In the genomic region with DNA sequence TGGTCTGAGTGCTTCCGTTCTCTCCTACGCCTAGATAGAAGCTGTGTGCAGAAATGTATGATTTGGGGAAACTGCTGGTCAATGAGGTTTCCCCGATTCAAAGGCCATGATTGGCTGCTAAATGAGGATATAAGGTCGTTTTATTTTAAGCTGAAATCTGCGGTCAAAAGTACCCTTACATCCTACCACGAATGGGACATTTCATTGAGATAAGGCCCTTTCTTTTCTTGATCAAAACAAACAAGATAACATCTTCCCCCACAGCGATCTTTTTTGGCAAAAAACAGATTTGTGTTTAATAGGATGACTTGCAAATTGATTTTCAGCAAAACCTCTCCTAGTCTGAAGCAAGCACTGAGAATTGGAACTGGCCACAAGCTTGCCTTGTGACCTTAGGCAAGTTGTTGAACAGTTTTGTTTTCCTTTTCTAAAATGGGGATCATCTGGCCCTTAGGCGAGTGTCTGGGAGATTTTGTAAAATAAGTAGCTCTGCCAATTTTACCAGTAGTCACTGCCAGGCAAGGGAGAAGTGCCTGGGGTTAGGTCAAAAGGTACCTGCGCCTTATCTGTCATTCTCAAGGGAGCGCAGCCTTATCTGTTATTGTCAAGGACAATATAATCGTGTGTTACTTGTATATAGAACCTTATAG, we compare ENCODE assay signal across 8 cellular contexts. TPM values are rescaled to one million over a fixed set of nuclear protein-coding genes. Genes with fewer than 3 reads are reported as not detected.
A peak's percentile ranks its signal among the peaks of the same experiment; 100 is the strongest.
DNase-seq lines count a peak whose midpoint lies in the region; ATAC-seq, FAIRE-seq and TF ChIP-seq lines count a peak whose summit lies in the region.

No MANE protein-coding gene starts in this region.

- peak overlapping the region; percentile 57 for H3K4me2 ChIP-seq in H9 (ENCODE audit: insufficient read depth, insufficient read length, low read length)
- peak overlapping the region; percentile 80 to 91 for H3K4me2 ChIP-seq in H1 (ENCODE audit: insufficient read depth in 1 of 2, low read depth in 2 of 2, low read length in 2 of 2)

- H3K79me2 ChIP-seq in H9 (ENCODE audit: insufficient read depth, low read length) (no peaks in the 10 kb centered on the region), H1 (ENCODE audit: control insufficient read depth in 1 of 2, insufficient read depth in 2 of 2, low read length in 2 of 2) (peaks cover 0 to 3% of the 10 kb centered on the region in 2 experiments; a peak in 1 of 4 replicates)

- H2BK20ac ChIP-seq in H9 (ENCODE audit: low read depth, low read length, poor library complexity, severe bottlenecking) (no peak overlapping the region), H1 (ENCODE audit: low read length) (no peak overlapping the region)

- no peak overlapping the region for H3K18ac ChIP-seq in H9 (ENCODE audit: insufficient read length, low read depth, low read length)
- H3K18ac ChIP-seq in H1 (ENCODE audit: extremely low read depth, low read length), result no peak overlapping the region

- H2BK15ac ChIP-seq in H9 (ENCODE audit: low read depth, low read length), result no peak overlapping the region
- 0 out of 2 replicates have a peak overlapping the region, but pooled peaks have one; percentile 63 for H2BK15ac ChIP-seq in H1 (ENCODE audit: low read length)

- no peak for TF ChIP-seq CTCF in H9 (conservative IDR thresholded peaks at IDR 0.05)
- TF ChIP-seq CTCF in Peyer's patch (IDR thresholded peaks at IDR 0.05), result no peak
- TF ChIP-seq CTCF in H1 (IDR thresholded peaks at IDR 0.05; ENCODE audit: control extremely low read depth in 1 of 3, insufficient read depth in 1 of 3, low read depth in 1 of 3, low read length in 3 of 3), result no peak

- H3K56ac ChIP-seq in H9 (ENCODE audit: insufficient read length, low read depth, low read length) (no peak overlapping the region), H1 (replicated peaks; ENCODE audit: insufficient read length, low read depth, low read length) (no peak overlapping the region)

- no peak overlapping the region for H2BK120ac ChIP-seq in H9 (ENCODE audit: low read depth, low read length, poor library complexity, severe bottlenecking)
- H2BK120ac ChIP-seq in H1 (replicated peaks; ENCODE audit: low read depth, low read length), result no peak overlapping the region

- H3K36me3 Mint-ChIP-seq in H9 (ENCODE audit: insufficient read depth in 1 of 3, low read depth in 3 of 3), result peaks cover 0 to 4% (median 0%) of the 10 kb centered on the region in 3 experiments; a peak in 2 of 7 replicates

- H2BK12ac ChIP-seq in H9 (ENCODE audit: insufficient read length, low read depth, low read length) (no peak overlapping the region), H1 (ENCODE audit: low read depth, low read length) (no peak overlapping the region)

- H3K23ac ChIP-seq in H9 (ENCODE audit: insufficient read length, low read depth, low read length), result no peak overlapping the region
- no peak overlapping the region for H3K23ac ChIP-seq in H1 (ENCODE audit: insufficient read length)

- no peak for TF ChIP-seq EP300 in H1 (IDR thresholded peaks at IDR 0.05; ENCODE audit: borderline replicate concordance in 1 of 2, low read depth in 2 of 2, low read length in 2 of 2)

- H2BK5ac ChIP-seq in H9 (ENCODE audit: insufficient read length, low read length) (no peak overlapping the region), H1 (ENCODE audit: low read depth, low read length) (no peak overlapping the region)

- peaks cover 15% of the 10 kb centered on the region for H3K23me2 ChIP-seq in H9 (ENCODE audit: insufficient read length, low read depth, low read length, poor library complexity, severe bottlenecking)
- peaks cover 2% of the 10 kb centered on the region; the same call in 1 of the 2 replicates for H3K23me2 ChIP-seq in H1 (ENCODE audit: low read depth, low read length)

- no peak overlapping the region for H3K27ac ChIP-seq in H9 (ENCODE audit: insufficient read length, low read depth, low read length)
- peak overlapping the region; percentile 20 to 78 (median 53) for H3K27ac ChIP-seq in Peyer's patch
- H3K27ac ChIP-seq in H1 (ENCODE audit: low read depth, low read length), result no peak overlapping the region
- H3K27ac ChIP-seq in mucosa of rectum (ENCODE audit: low read depth in 2 of 2, low read length in 2 of 2), result peak overlapping the region; percentile 23 to 40

- H3K36me3 ChIP-seq in Peyer's patch (peaks cover 0 to 10% (median 0%) of the 10 kb centered on the region in 3 donors), H1 (ENCODE audit: control insufficient read depth in 2 of 4, insufficient read depth in 4 of 4, low read length in 3 of 4) (peaks cover 0 to 2% (median 0%) of the 10 kb centered on the region in 4 experiments; a peak in 4 of 8 replicates), mucosa of rectum (ENCODE audit: control insufficient read depth in 2 of 2, insufficient read depth in 2 of 2, low read length in 2 of 2) (peaks cover 0 to 3% of the 10 kb centered on the region in 2 donors)

- no peak overlapping the region for H3T11ph ChIP-seq in H9 (ENCODE audit: low read length)

- FAIRE-seq in H1 (lab: Jason Lieb, UNC), result no peak

- CTCF ChIA-PET in H1 (lab: Charles Lee; ENCODE audit: partially characterized antibody), result interaction anchor here (0.6 to 3.6 kb wide), 7 partner anchors 11 to 1634 kb away, joined by 3 to 13 read pairs (median 5); no protein-coding TSS in a partner anchor

- H3K14ac ChIP-seq in H9 (ENCODE audit: insufficient read depth, low read length) (no peak overlapping the region), H1 (ENCODE audit: insufficient read length) (no peak overlapping the region)

- ATAC-seq in HG02623 (IDR thresholded peaks at IDR 0.05; ENCODE audit: unreplicated experiment) (no peak), HG03469 (IDR thresholded peaks at IDR 0.05; ENCODE audit: unreplicated experiment) (no peak)

- peak overlapping the region; percentile 27 to 92 (median 46); a peak in 4 of 7 replicates for H3K27ac Mint-ChIP-seq in H9

- peak overlapping the region; percentile 42 for H2AFZ ChIP-seq in H9 (ENCODE audit: low read length)
- peak overlapping the region; percentile 48; the same call in 1 of the 2 replicates for H2AFZ ChIP-seq in H1 (ENCODE audit: low read length)

- H3K4me1 Mint-ChIP-seq in H9, result peaks cover 50 to 53% of the 10 kb centered on the region in 2 experiments

- H4K91ac ChIP-seq in H9 (ENCODE audit: insufficient read length, low read depth, low read length), result no peak overlapping the region
- H4K91ac ChIP-seq in H1 (replicated peaks; ENCODE audit: insufficient read length, low read length), result no peak overlapping the region

- H3K9me3 Mint-ChIP-seq in H9, result no peaks in the 10 kb centered on the region

- WGBS in H9 (ENCODE audit: extremely low coverage, insufficient read length, low lambda C conversion rate), result no CpG with 5 or more reads among the region's 11 CpGs
- 52% methylated on average over 11 of the region's 11 CpGs; no CpG with 5 or more reads in 1 of the 2 experiments for WGBS in H1 (ENCODE audit: extremely low coverage in 1 of 2, insufficient coverage in 1 of 2, insufficient read length in 1 of 2, insufficient replicate concordance in 2 of 2, low coverage in 1 of 2, low lambda C conversion rate in 2 of 2, missing lambda C conversion rate in 1 of 2), 2 experiments

- H3K27me3 Mint-ChIP-seq in H9 (ENCODE audit: low read depth), result 0 out of 2 replicates have a peak, but pooled peaks cover 3% of the 10 kb centered on the region

- H2AK5ac ChIP-seq in H9 (ENCODE audit: insufficient read length, low read length) (no peak overlapping the region), H1 (ENCODE audit: low read depth, low read length) (no peak overlapping the region)

- H3K4ac ChIP-seq in H9 (ENCODE audit: low read depth, low read length) (no peak overlapping the region), H1 (replicated peaks; ENCODE audit: insufficient read length, low read depth, low read length) (no peak overlapping the region)

- POLR2A ChIA-PET in H1 (lab: Charles Lee; ENCODE audit: partially characterized antibody), result interaction anchor here (0.6 to 1.3 kb wide), 7 partner anchors 9 to 131 kb away, joined by 3 to 4 read pairs (median 3); a partner anchor contains a TSS

- H3K4me1 ChIP-seq in H9 (ENCODE audit: insufficient read depth, low read length), result peaks cover 5% of the 10 kb centered on the region; the same call in 1 of the 2 replicates
- H3K4me1 ChIP-seq in Peyer's patch, result peaks cover 0 to 12% (median 0%) of the 10 kb centered on the region in 4 donors
- H3K4me1 ChIP-seq in H1 (replicated peaks in 1 of 4; ENCODE audit: control insufficient read depth in 3 of 4, insufficient read depth in 4 of 4, low read length in 3 of 4), result peaks cover 0 to 12% (median under 1%) of the 10 kb centered on the region in 4 experiments; a peak in 4 of 7 replicates
- peaks cover 4% of the 10 kb centered on the region in 2 donors for H3K4me1 ChIP-seq in mucosa of rectum (ENCODE audit: control insufficient read depth in 2 of 2, insufficient read depth in 2 of 2, low read length in 2 of 2)

- H3K4me3 ChIP-seq in Peyer's patch, result peak overlapping the region; percentile 51 to 78 (median 60)
- H3K4me3 ChIP-seq in H1 (ENCODE audit: extremely low read depth in 1 of 4, insufficient read depth in 2 of 4, low read depth in 3 of 4, low read length in 4 of 4), result peak overlapping the region; percentile 40 to 89 (median 78); a peak in 7 of 8 replicates
- peak overlapping the region; percentile 74 to 78 for H3K4me3 ChIP-seq in mucosa of rectum (ENCODE audit: low read length in 2 of 2)

- peak overlapping the region; percentile 79 to 86 for H3K4me3 Mint-ChIP-seq in H9

- TF ChIP-seq RAD21 in H1 (IDR thresholded peaks at IDR 0.05 in 1 of 2, conservative IDR thresholded peaks at IDR 0.05 in 1 of 2; ENCODE audit: low read depth in 2 of 2, low read length in 2 of 2), result no peak

- TF ChIP-seq POLR2A in Peyer's patch (IDR thresholded peaks at IDR 0.05) (no peak), H1 (IDR thresholded peaks at IDR 0.05; ENCODE audit: control extremely low read depth in 1 of 2, low read depth in 2 of 2, low read length in 2 of 2) (no peak)

- H3K9ac ChIP-seq in H9 (ENCODE audit: extremely low read depth, insufficient read length, low read length), result peak overlapping the region; percentile 68
- peak overlapping the region in 2 of 4 experiments; percentile 6 to 8; a peak in 1 of 7 replicates for H3K9ac ChIP-seq in H1 (replicated peaks in 1 of 4; ENCODE audit: extremely low read depth in 1 of 4, low read depth in 3 of 4, low read length in 3 of 4)
- H3K9ac ChIP-seq in mucosa of rectum (ENCODE audit: low read depth in 1 of 2, low read length in 2 of 2), result peak overlapping the region; percentile 48 to 49

- DNase-seq in EH (ENCODE audit: low read depth) (peak; percentile 26), H9 (no peak), Peyer's patch (no peak), H1 (ENCODE audit: low read depth in 1 of 2, low spot score in 2 of 2) (no peak), NCI-H1930 (lab: John Stamatoyannopoulos, UW) (no peak)

- H3K27me3 ChIP-seq in H9 (ENCODE audit: insufficient read depth, low read length) (no peaks in the 10 kb centered on the region), Peyer's patch (no peaks in the 10 kb centered on the region), H1 (replicated peaks in 1 of 4; ENCODE audit: control insufficient read depth in 3 of 4, extremely low read depth in 1 of 4, insufficient read depth in 3 of 4, low read length in 3 of 4) (no peaks in the 10 kb centered on the region), mucosa of rectum (ENCODE audit: control insufficient read depth in 2 of 2, insufficient read depth in 2 of 2, low read length in 2 of 2) (no peaks in the 10 kb centered on the region)

- no peaks in the 10 kb centered on the region for H3K79me1 ChIP-seq in H9 (ENCODE audit: insufficient read depth, low read depth, low read length, poor library complexity, severe bottlenecking)
- peaks cover 3% of the 10 kb centered on the region; the same call in 1 of the 2 replicates for H3K79me1 ChIP-seq in H1 (ENCODE audit: low read depth, low read length)

- no peak overlapping the region for H4K8ac ChIP-seq in H9 (replicated peaks; ENCODE audit: insufficient read length, low read depth, low read length)
- H4K8ac ChIP-seq in H1 (ENCODE audit: extremely low read depth, insufficient read depth, low read length), result no peak overlapping the region

- H4K20me1 ChIP-seq in H9 (ENCODE audit: control insufficient read depth, insufficient read depth, insufficient read length), result no peaks in the 10 kb centered on the region
- no peaks in the 10 kb centered on the region for H4K20me1 ChIP-seq in H1 (replicated peaks in 1 of 2; ENCODE audit: control insufficient read depth in 1 of 2, insufficient read depth in 2 of 2, low read length in 2 of 2)

- H4K5ac ChIP-seq in H9 (ENCODE audit: insufficient read length, low read depth, low read length), result no peak overlapping the region
- no peak overlapping the region for H4K5ac ChIP-seq in H1 (ENCODE audit: insufficient read length, low read depth, low read length)

- H3K9me3 ChIP-seq in H9 (ENCODE audit: control insufficient read depth, low read depth, low read length) (no peaks in the 10 kb centered on the region), Peyer's patch (no peaks in the 10 kb centered on the region), H1 (ENCODE audit: insufficient read depth in 2 of 2, low read depth in 1 of 2, low read length in 1 of 2) (no peaks in the 10 kb centered on the region), mucosa of rectum (ENCODE audit: control insufficient read depth in 2 of 2, low read length in 2 of 2) (no peaks in the 10 kb centered on the region)

RNA-seq across cellular contexts. Expression of a gene that starts 0.6 kb away (rescaled TPM):
- total RNA-seq in H9 (2021) (27.1 and 29.6 TPM in 2 replicates), Peyer's patch (100 to 1,000 TPM in 1 of 4 donors, 10 to 100 TPM in 3; 48.7 to 150 (median 64.7) TPM)
- total RNA-seq in H1 (2021; fragmentation: NEBNext Ultra II Directional; extraction: Animal tissue kit (Norgen Biotek cat#: 25700)), result 48.8 and 52.6 TPM in 2 replicates
- 26.8 and 30.7 TPM in 2 replicates for polyA plus RNA-seq in H1 (2011; rRNA removed)
- 37.0 TPM for polyA plus RNA-seq in H1 (2011; cell fraction: cytosol; rRNA removed)
- 39.2 TPM for polyA plus RNA-seq in H1 (2011; cell fraction: nucleus; rRNA removed)
- polyA plus RNA-seq in H1 (2012, experiment 1 of 2), result 51.8 to 53.7 TPM (median 53.1 TPM) in 4 replicates
- 19.9 TPM for polyA plus RNA-seq in H1 (2012, experiment 2 of 2)
- 71.5 TPM for polyA plus RNA-seq in H1 (2013, experiment 1 of 2)
- 70.7 TPM for polyA plus RNA-seq in H1 (2013, experiment 2 of 2)
- 16.4 and 16.6 TPM in 2 replicates for polyA minus RNA-seq in H1 (2011; rRNA and poly(A)+ RNA removed)
- polyA minus RNA-seq in H1 (2011; cell fraction: cytosol; rRNA and poly(A)+ RNA removed), result 21.4 TPM
- 17.1 TPM for polyA minus RNA-seq in H1 (2011; cell fraction: nucleus; rRNA and poly(A)+ RNA removed)

RNA-seq across cellular contexts. Expression of a gene that starts 17.7 kb away (rescaled TPM):
- 21.5 and 22.2 TPM in 2 replicates for total RNA-seq in H9 (2021)
- total RNA-seq in Peyer's patch, result 10 to 100 TPM in 3 of 4 donors, 1 to 10 TPM in 1; 8.6 to 20.6 (median 12.5) TPM
- total RNA-seq in H1 (2021; fragmentation: NEBNext Ultra II Directional; extraction: Animal tissue kit (Norgen Biotek cat#: 25700)), result 21.3 and 23.6 TPM in 2 replicates
- polyA plus RNA-seq in H1 (2011; rRNA removed), result 3.1 and 5.2 TPM in 2 replicates
- polyA plus RNA-seq in H1 (2011; cell fraction: cytosol; rRNA removed), result 7.3 TPM
- polyA plus RNA-seq in H1 (2011; cell fraction: nucleus; rRNA removed), result 2.5 TPM
- polyA plus RNA-seq in H1 (2012, experiment 1 of 2), result 13.2 to 16.5 TPM (median 13.9 TPM) in 4 replicates
- polyA plus RNA-seq in H1 (2012, experiment 2 of 2), result 2.0 TPM
- 19.4 TPM for polyA plus RNA-seq in H1 (2013, experiment 1 of 2)
- polyA plus RNA-seq in H1 (2013, experiment 2 of 2), result 18.7 TPM
- 5.0 and 6.5 TPM in 2 replicates for polyA minus RNA-seq in H1 (2011; rRNA and poly(A)+ RNA removed)
- 4.5 TPM for polyA minus RNA-seq in H1 (2011; cell fraction: cytosol; rRNA and poly(A)+ RNA removed)
- polyA minus RNA-seq in H1 (2011; cell fraction: nucleus; rRNA and poly(A)+ RNA removed), result 7.6 TPM

Comparison
In these comparisons a context has a peak if more than half of its experiments do, and no peak if none do; other contexts are left out.
1. H3K27ac ChIP-seq: peak in Peyer's patch (4 of 4) and mucosa of rectum (2 of 2); none in H9 (single experiment) and H1 (single experiment).
2. Peak in every context shown above with its lines, with median percentiles within 50 percentile points of each other: H3K4me3 ChIP-seq.